In the genomic region with DNA sequence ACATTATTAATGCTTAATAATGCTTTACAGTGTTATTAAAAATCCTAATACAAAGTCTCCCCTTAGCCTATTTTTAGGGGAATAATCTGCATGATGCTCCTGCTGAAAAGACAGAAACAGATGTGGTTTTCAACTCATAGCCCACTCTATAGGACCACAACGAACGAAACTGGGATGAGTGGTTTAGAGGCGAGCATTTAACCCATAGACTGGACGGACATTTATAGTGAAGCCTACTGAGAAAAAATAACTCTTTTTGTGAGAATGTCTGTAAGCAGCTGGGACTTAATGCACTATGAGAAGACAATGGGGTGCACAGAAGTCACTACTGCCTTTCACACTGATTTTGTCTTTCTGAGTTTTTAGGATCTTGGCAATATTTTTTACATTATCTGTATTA, we compare ENCODE assay signal across 3 cellular contexts.
"Had no signal": no experiment of that assay in that cellular context is flagged by ENCODE, and none has a peak within 500 bp of the region (broad histone marks: within the 10 kb centered on the region; RNA-seq: fewer than 3 reads in every experiment).

No MANE protein-coding gene starts in this region.

- H3K4me3 ChIP-seq: GM12878 had no signal

- ATAC-seq: GM12878 had no signal

- DNase-seq: GDM1, GF-D8 had no signal
